ENCODE assay signal across 1 cellular context in genomic region chr9:83978992-83979811, GRCh38.
TF ChIP-seq lines count a peak whose summit lies in the region.

No MANE protein-coding gene starts in this region.

TF ChIP-seq in HepG2, 621 proteins besides CTCF, POLR2A, EP300 and RAD21 (continued from another document and continues in another):
- no peak for TF ChIP-seq CREB3 (CRISPR knock-in tag; IDR thresholded peaks at IDR 0.05)
- TF ChIP-seq SIX4 (CRISPR knock-in tag; IDR thresholded peaks at IDR 0.05): no peak
- no peak for TF ChIP-seq ZNF143 (CRISPR knock-in tag; IDR thresholded peaks at IDR 0.05)
- TF ChIP-seq, protein P1, sequence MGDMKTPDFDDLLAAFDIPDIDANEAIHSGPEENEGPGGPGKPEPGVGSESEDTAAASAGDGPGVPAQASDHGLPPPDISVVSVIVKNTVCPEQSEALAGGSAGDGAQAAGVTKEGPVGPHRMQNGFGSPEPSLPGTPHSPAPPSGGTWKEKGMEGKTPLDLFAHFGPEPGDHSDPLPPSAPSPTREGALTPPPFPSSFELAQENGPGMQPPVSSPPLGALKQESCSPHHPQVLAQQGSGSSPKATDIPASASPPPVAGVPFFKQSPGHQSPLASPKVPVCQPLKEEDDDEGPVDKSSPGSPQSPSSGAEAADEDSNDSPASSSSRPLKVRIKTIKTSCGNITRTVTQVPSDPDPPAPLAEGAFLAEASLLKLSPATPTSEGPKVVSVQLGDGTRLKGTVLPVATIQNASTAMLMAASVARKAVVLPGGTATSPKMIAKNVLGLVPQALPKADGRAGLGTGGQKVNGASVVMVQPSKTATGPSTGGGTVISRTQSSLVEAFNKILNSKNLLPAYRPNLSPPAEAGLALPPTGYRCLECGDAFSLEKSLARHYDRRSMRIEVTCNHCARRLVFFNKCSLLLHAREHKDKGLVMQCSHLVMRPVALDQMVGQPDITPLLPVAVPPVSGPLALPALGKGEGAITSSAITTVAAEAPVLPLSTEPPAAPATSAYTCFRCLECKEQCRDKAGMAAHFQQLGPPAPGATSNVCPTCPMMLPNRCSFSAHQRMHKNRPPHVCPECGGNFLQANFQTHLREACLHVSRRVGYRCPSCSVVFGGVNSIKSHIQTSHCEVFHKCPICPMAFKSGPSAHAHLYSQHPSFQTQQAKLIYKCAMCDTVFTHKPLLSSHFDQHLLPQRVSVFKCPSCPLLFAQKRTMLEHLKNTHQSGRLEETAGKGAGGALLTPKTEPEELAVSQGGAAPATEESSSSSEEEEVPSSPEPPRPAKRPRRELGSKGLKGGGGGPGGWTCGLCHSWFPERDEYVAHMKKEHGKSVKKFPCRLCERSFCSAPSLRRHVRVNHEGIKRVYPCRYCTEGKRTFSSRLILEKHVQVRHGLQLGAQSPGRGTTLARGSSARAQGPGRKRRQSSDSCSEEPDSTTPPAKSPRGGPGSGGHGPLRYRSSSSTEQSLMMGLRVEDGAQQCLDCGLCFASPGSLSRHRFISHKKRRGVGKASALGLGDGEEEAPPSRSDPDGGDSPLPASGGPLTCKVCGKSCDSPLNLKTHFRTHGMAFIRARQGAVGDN (CRISPR knock-in tag; IDR thresholded peaks at IDR 0.05): peak; percentile 41; the same call in 1 of the 2 replicates
- TF ChIP-seq, protein P2, sequence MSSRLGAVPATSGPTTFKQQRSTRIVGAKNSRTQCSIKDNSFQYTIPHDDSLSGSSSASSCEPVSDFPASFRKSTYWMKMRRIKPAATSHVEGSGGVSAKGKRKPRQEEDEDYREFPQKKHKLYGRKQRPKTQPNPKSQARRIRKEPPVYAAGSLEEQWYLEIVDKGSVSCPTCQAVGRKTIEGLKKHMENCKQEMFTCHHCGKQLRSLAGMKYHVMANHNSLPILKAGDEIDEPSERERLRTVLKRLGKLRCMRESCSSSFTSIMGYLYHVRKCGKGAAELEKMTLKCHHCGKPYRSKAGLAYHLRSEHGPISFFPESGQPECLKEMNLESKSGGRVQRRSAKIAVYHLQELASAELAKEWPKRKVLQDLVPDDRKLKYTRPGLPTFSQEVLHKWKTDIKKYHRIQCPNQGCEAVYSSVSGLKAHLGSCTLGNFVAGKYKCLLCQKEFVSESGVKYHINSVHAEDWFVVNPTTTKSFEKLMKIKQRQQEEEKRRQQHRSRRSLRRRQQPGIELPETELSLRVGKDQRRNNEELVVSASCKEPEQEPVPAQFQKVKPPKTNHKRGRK (CRISPR knock-in tag; IDR thresholded peaks at IDR 0.05): no peak
- no peak for TF ChIP-seq MTF1 (CRISPR knock-in tag; IDR thresholded peaks at IDR 0.05)
- TF ChIP-seq HNRNPLL (IDR thresholded peaks at IDR 0.05; ENCODE audit: low read depth, low read length, poor library complexity, severe bottlenecking): no peak
- no peak for TF ChIP-seq ZNF644 (CRISPR knock-in tag; IDR thresholded peaks at IDR 0.05; ENCODE audit: low read depth)
- no peak for TF ChIP-seq ZFP90 (CRISPR knock-in tag; IDR thresholded peaks at IDR 0.05; ENCODE audit: borderline replicate concordance)
- no peak for TF ChIP-seq TFE3 (CRISPR knock-in tag; IDR thresholded peaks at IDR 0.05)
- TF ChIP-seq, protein P3, sequence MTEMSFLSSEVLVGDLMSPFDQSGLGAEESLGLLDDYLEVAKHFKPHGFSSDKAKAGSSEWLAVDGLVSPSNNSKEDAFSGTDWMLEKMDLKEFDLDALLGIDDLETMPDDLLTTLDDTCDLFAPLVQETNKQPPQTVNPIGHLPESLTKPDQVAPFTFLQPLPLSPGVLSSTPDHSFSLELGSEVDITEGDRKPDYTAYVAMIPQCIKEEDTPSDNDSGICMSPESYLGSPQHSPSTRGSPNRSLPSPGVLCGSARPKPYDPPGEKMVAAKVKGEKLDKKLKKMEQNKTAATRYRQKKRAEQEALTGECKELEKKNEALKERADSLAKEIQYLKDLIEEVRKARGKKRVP (CRISPR knock-in tag; IDR thresholded peaks at IDR 0.05): no peak
- 0 out of 2 replicates have a peak, but pooled peaks have one; percentile 18 for TF ChIP-seq KDM5A (IDR thresholded peaks at IDR 0.05; ENCODE audit: borderline replicate concordance, low read length)
- TF ChIP-seq, protein P4, sequence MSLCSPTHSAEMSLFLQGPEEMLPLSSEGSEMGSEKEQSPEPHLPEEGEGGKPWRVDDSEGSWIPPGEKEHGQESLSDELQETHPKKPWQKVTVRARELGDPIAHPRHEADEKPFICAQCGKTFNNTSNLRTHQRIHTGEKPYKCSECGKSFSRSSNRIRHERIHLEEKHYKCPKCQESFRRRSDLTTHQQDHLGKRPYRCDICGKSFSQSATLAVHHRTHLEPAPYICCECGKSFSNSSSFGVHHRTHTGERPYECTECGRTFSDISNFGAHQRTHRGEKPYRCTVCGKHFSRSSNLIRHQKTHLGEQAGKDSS (CRISPR knock-in tag; IDR thresholded peaks at IDR 0.05; ENCODE audit: borderline replicate concordance, low read depth): 0 out of 2 replicates have a peak, but pooled peaks have one; percentile 27
- no peak; the same call in none of the 2 replicates for TF ChIP-seq KMT2A (CRISPR knock-in tag; IDR thresholded peaks at IDR 0.05)
- TF ChIP-seq AKAP8 (CRISPR knock-in tag; IDR thresholded peaks at IDR 0.05): peak; percentile 62
- TF ChIP-seq FOXK2 (IDR thresholded peaks at IDR 0.05): no peak
- no peak for TF ChIP-seq ZNF121 (CRISPR knock-in tag; IDR thresholded peaks at IDR 0.05)
- no peak for TF ChIP-seq NCOA1 (CRISPR knock-in tag; IDR thresholded peaks at IDR 0.05)
- TF ChIP-seq GABPA (IDR thresholded peaks at IDR 0.05; ENCODE audit: low read depth, low read length): no peak
- peak; percentile 63 for TF ChIP-seq GABPA (CRISPR knock-in tag; IDR thresholded peaks at IDR 0.05; ENCODE audit: low read depth)
- TF ChIP-seq ZNF552 (CRISPR knock-in tag; IDR thresholded peaks at IDR 0.05; ENCODE audit: borderline replicate concordance): no peak
- no peak for TF ChIP-seq ZBTB1 (CRISPR knock-in tag; IDR thresholded peaks at IDR 0.05; ENCODE audit: borderline replicate concordance)
- TF ChIP-seq PHF8 (CRISPR knock-in tag; IDR thresholded peaks at IDR 0.05): no peak
- no peak for TF ChIP-seq IRX3 (CRISPR knock-in tag; IDR thresholded peaks at IDR 0.05; ENCODE audit: borderline replicate concordance, low read depth)
- TF ChIP-seq FOSL1 (CRISPR knock-in tag; IDR thresholded peaks at IDR 0.05; ENCODE audit: borderline replicate concordance): no peak
- no peak for TF ChIP-seq ZBTB37 (CRISPR knock-in tag; IDR thresholded peaks at IDR 0.05)
- TF ChIP-seq BRCA1 (CRISPR knock-in tag; IDR thresholded peaks at IDR 0.05): no peak; the same call in 1 of the 2 replicates
- TF ChIP-seq ZNF709 (CRISPR knock-in tag; IDR thresholded peaks at IDR 0.05): no peak
- no peak for TF ChIP-seq KLF6 (CRISPR knock-in tag; IDR thresholded peaks at IDR 0.05)
- TF ChIP-seq CENPBD1 (CRISPR knock-in tag; IDR thresholded peaks at IDR 0.05; ENCODE audit: borderline replicate concordance, low read depth): no peak
- TF ChIP-seq ZFP36L2 (CRISPR knock-in tag; IDR thresholded peaks at IDR 0.05): no peak
- TF ChIP-seq ZNF333 (CRISPR knock-in tag; IDR thresholded peaks at IDR 0.05; ENCODE audit: borderline replicate concordance): no peak
- TF ChIP-seq SRSF1 (optimal IDR thresholded peaks at IDR 0.05; ENCODE audit: low read depth, low read length): no peak
- no peak for TF ChIP-seq AGO2 (optimal IDR thresholded peaks at IDR 0.05; ENCODE audit: low read depth, low read length)
- no peak for TF ChIP-seq SALL2 (CRISPR knock-in tag; IDR thresholded peaks at IDR 0.05)
- TF ChIP-seq, protein P5, sequence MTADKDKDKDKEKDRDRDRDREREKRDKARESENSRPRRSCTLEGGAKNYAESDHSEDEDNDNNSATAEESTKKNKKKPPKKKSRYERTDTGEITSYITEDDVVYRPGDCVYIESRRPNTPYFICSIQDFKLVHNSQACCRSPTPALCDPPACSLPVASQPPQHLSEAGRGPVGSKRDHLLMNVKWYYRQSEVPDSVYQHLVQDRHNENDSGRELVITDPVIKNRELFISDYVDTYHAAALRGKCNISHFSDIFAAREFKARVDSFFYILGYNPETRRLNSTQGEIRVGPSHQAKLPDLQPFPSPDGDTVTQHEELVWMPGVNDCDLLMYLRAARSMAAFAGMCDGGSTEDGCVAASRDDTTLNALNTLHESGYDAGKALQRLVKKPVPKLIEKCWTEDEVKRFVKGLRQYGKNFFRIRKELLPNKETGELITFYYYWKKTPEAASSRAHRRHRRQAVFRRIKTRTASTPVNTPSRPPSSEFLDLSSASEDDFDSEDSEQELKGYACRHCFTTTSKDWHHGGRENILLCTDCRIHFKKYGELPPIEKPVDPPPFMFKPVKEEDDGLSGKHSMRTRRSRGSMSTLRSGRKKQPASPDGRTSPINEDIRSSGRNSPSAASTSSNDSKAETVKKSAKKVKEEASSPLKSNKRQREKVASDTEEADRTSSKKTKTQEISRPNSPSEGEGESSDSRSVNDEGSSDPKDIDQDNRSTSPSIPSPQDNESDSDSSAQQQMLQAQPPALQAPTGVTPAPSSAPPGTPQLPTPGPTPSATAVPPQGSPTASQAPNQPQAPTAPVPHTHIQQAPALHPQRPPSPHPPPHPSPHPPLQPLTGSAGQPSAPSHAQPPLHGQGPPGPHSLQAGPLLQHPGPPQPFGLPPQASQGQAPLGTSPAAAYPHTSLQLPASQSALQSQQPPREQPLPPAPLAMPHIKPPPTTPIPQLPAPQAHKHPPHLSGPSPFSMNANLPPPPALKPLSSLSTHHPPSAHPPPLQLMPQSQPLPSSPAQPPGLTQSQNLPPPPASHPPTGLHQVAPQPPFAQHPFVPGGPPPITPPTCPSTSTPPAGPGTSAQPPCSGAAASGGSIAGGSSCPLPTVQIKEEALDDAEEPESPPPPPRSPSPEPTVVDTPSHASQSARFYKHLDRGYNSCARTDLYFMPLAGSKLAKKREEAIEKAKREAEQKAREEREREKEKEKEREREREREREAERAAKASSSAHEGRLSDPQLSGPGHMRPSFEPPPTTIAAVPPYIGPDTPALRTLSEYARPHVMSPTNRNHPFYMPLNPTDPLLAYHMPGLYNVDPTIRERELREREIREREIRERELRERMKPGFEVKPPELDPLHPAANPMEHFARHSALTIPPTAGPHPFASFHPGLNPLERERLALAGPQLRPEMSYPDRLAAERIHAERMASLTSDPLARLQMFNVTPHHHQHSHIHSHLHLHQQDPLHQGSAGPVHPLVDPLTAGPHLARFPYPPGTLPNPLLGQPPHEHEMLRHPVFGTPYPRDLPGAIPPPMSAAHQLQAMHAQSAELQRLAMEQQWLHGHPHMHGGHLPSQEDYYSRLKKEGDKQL (CRISPR knock-in tag; IDR thresholded peaks at IDR 0.05; ENCODE audit: low read depth): no peak
- no peak for TF ChIP-seq ELF1 (CRISPR knock-in tag; IDR thresholded peaks at IDR 0.05)
- TF ChIP-seq SMAD3 (CRISPR knock-in tag; IDR thresholded peaks at IDR 0.05): no peak
- TF ChIP-seq ZFP36L1 (CRISPR knock-in tag; IDR thresholded peaks at IDR 0.05): no peak
- TF ChIP-seq STAT5B (CRISPR knock-in tag; IDR thresholded peaks at IDR 0.05): no peak
- TF ChIP-seq DR1 (CRISPR knock-in tag; IDR thresholded peaks at IDR 0.05): 0 out of 2 replicates have a peak, but pooled peaks have one; percentile 24
- TF ChIP-seq SAFB2 (CRISPR knock-in tag; IDR thresholded peaks at IDR 0.05; ENCODE audit: borderline replicate concordance, low read depth): no peak
- TF ChIP-seq THAP8 (CRISPR knock-in tag; IDR thresholded peaks at IDR 0.05; ENCODE audit: borderline replicate concordance): no peak
- TF ChIP-seq MEIS1 (CRISPR knock-in tag; IDR thresholded peaks at IDR 0.05; ENCODE audit: borderline replicate concordance): no peak
- no peak for TF ChIP-seq MXD1 (CRISPR knock-in tag; IDR thresholded peaks at IDR 0.05)
